Comparison of ENCODE assay signal across 9 cellular contexts in genomic region chr1:205355054-205355453, GRCh38. TPM values are rescaled to one million over a fixed set of nuclear protein-coding genes. Genes with fewer than 3 reads are reported as not detected.
A peak's percentile ranks its signal among the peaks of the same experiment; 100 is the strongest.
DNase-seq lines count a peak whose midpoint lies in the region; ATAC-seq and TF ChIP-seq lines count a peak whose summit lies in the region.
"Had no signal": no experiment of that assay in that cellular context is flagged by ENCODE, and none has a peak within 500 bp of the region (broad histone marks: within the 10 kb centered on the region; RNA-seq: fewer than 3 reads in every experiment).

No MANE protein-coding gene starts in this region.

- H3K9ac ChIP-seq in mammary epithelial cell (ENCODE audit: insufficient read depth, low read length) = no peak overlapping the region

- H2AFZ ChIP-seq in mammary epithelial cell (ENCODE audit: low read depth, low read length) = no peak overlapping the region

- in situ Hi-C loops in mammary epithelial cell (cut with MboI; ENCODE audit: low sequenced_read_pairs in 2 of 2) = no loop called here

- H3K36me3 ChIP-seq in mammary epithelial cell (ENCODE audit: insufficient read depth, low read length) = no peaks in the 10 kb centered on the region
- H3K36me3 ChIP-seq in lung (ENCODE audit: control insufficient read depth in 2 of 2, insufficient read depth in 2 of 2, low read length in 2 of 2) = no peaks in the 10 kb centered on the region

- H3K27me3 ChIP-seq in mammary epithelial cell (ENCODE audit: insufficient read depth, low read length) (no peaks in the 10 kb centered on the region), lung (ENCODE audit: control insufficient read depth, insufficient read depth) (no peaks in the 10 kb centered on the region)

- no peak overlapping the region for H3K27ac ChIP-seq in mammary epithelial cell (ENCODE audit: insufficient read depth, low read depth, low read length)
- no peak overlapping the region for H3K27ac ChIP-seq in lung (ENCODE audit: low read depth in 1 of 2, low read length in 1 of 2)

- DNase-seq in A172 (ENCODE audit: low spot score) (peak; percentile 59), LoVo (ENCODE audit: low spot score) (peak; percentile 89), mammary epithelial cell (peak; percentile 48), lung (ENCODE audit: low spot score) (peak; percentile 85), GM19238 (ENCODE audit: insufficient read length, low spot score) (no peak), NCI-H1048 (lab: John Stamatoyannopoulos, UW) (no peak)
- no peak for DNase-seq in activated naive CD4-positive, alpha-beta T cell treated with Interleukin-2 at 50 U/mL for 16 hours
- DNase-seq: kidney had no signal

- 13% methylated on average over 4 of the region's 4 CpGs for WGBS in mammary epithelial cell (ENCODE audit: low coverage, missing lambda C conversion rate)
- 64 to 82% methylated on average over 4 of the region's 4 CpGs for WGBS in lung, 2 donors

- no peak overlapping the region for H3K4me2 ChIP-seq in mammary epithelial cell (ENCODE audit: insufficient read depth, low read depth, low read length)

- H3K4me1 ChIP-seq in mammary epithelial cell (ENCODE audit: insufficient read depth, low read length) (peaks cover 10% of the 10 kb centered on the region), lung (ENCODE audit: control insufficient read depth in 2 of 2, insufficient read depth in 2 of 2, low read length in 2 of 2) (peaks cover 0 to 3% of the 10 kb centered on the region in 2 donors)

- H3K79me2 ChIP-seq in mammary epithelial cell (ENCODE audit: insufficient read depth, low read length) = no peaks in the 10 kb centered on the region

- ATAC-seq in lung (ENCODE audit: insufficient read depth, low FRiP score) (peak; percentile 61), GM18858 (IDR thresholded peaks at IDR 0.05; ENCODE audit: unreplicated experiment) (no peak)

- H3K4me3 ChIP-seq in mammary epithelial cell (replicated peaks in 1 of 3; ENCODE audit: insufficient read depth in 1 of 3, low read depth in 2 of 3, low read length in 3 of 3) (no peak overlapping the region), lung (no peak overlapping the region)

- H3K9me3 ChIP-seq in mammary epithelial cell (replicated peaks; ENCODE audit: insufficient read depth, low read length) = no peaks in the 10 kb centered on the region
- H3K9me3 ChIP-seq in lung (ENCODE audit: control insufficient read depth in 2 of 2, insufficient read depth in 1 of 2, low read length in 1 of 2) = no peaks in the 10 kb centered on the region

- TF ChIP-seq CTCF in mammary epithelial cell (conservative IDR thresholded peaks at IDR 0.05 in 1 of 2, IDR thresholded peaks at IDR 0.05 in 1 of 2; ENCODE audit: extremely low read depth in 1 of 2, insufficient read depth in 1 of 2, low read depth in 1 of 2, low read length in 2 of 2) (no peak), lung (IDR thresholded peaks at IDR 0.05; ENCODE audit: control extremely low read depth, extremely low read depth) (no peak)

- BruUV-seq in mammary epithelial cell (replicated peaks; lab: Mats Ljungman, UMichigan) = no TSS peak

- no peaks in the 10 kb centered on the region for H4K20me1 ChIP-seq in mammary epithelial cell (ENCODE audit: insufficient read depth, low read length)

- CTCF ChIA-PET in mammary epithelial cell (lab: Charles Lee; ENCODE audit: low non-redundant PET) = interaction anchor here (0.7 kb wide), 1 partner anchor 141 kb away, joined by 3 read pairs; no protein-coding TSS in a partner anchor

- intact Hi-C loops in mammary epithelial cell (cut with micrococcal nuclease) = no loop called here

- dilution Hi-C loops in mammary epithelial cell (cut with HindIII; ENCODE audit: low sequenced_read_pairs) = no loop called here

RNA-seq across cellular contexts. Expression of gene KLHDC8A, which starts 1.7 kb away (rescaled TPM):
- total RNA-seq in A172 (2014; rRNA removed; shearing (Covaris generic)) = not detected in 2 replicates
- total RNA-seq in mammary epithelial cell (not detected), lung (1 to 10 TPM in 1 of 2 donors, under 1 TPM in 1; 0.58 to 1.4 TPM)
- polyA plus RNA-seq in mammary epithelial cell (not detected), lung (under 1 TPM; 0.17 to 0.24 TPM)
- not detected for polyA minus RNA-seq in mammary epithelial cell
- total RNA-seq: kidney had no signal

RNA-seq across cellular contexts. Expression of gene NUAK2, which starts 33.5 kb away (rescaled TPM):
- total RNA-seq in A172 (2014; rRNA removed; shearing (Covaris generic)) = 16.3 and 18.4 TPM in 2 replicates
- total RNA-seq in mammary epithelial cell (10 to 100 TPM; 11.8 TPM), lung (10 to 100 TPM in 1 of 2 donors, 1 to 10 TPM in 1; 9.2 to 14.1 TPM)
- polyA plus RNA-seq in mammary epithelial cell (3.1 TPM), lung (1 to 10 TPM; 4.2 to 9.2 TPM)
- polyA minus RNA-seq in mammary epithelial cell = 3.3 TPM

Comparison
In these comparisons a context has a peak if more than half of its experiments do, and no peak if none do; other contexts are left out.
1. DNase-seq: peak in A172 (single experiment), LoVo (single experiment), mammary epithelial cell (single experiment) and lung (single experiment); none in GM19238 (single experiment), activated naive CD4-positive, alpha-beta T cell treated with Interleukin-2 at 50 U/mL for 16 hours (single experiment) and NCI-H1048 (single experiment).